ENCODE assay signal across 13 cellular contexts in genomic region chr17:78159575-78160158, GRCh38. TPM values are rescaled to one million over a fixed set of nuclear protein-coding genes. Genes with fewer than 3 reads are reported as not detected.
A peak's percentile ranks its signal among the peaks of the same experiment; 100 is the strongest.
DNase-seq lines count a peak whose midpoint lies in the region; ATAC-seq and TF ChIP-seq lines count a peak whose summit lies in the region.
"Had no signal": no experiment of that assay in that cellular context is flagged by ENCODE, and none has a peak within 500 bp of the region (broad histone marks: within the 10 kb centered on the region; RNA-seq: fewer than 3 reads in every experiment).

No MANE protein-coding gene starts in this region.

- TF ChIP-seq CTCF in astrocyte of the spinal cord (IDR thresholded peaks at IDR 0.05; ENCODE audit: low read depth, low read length) (no peak), progenitor cell of endocrine pancreas (IDR thresholded peaks at IDR 0.05; ENCODE audit: unreplicated experiment) (no peak)

- H3K27ac Mint-ChIP-seq in stimulated activated naive B cell treated with anti-CD40 and anti-IgM and Interleukin-4, amounts not matched to agents 10 μg/mL and 1 μg/mL and 100 μg/mL, for 72 hours: peak overlapping the region; percentile 98
- H3K27ac Mint-ChIP-seq in progenitor cell of endocrine pancreas: no peak overlapping the region
- H3K27ac Mint-ChIP-seq: neural progenitor cell had no signal

- DNase-seq in activated T-cell treated with anti-CD3 and anti-CD28 coated beads, Interleukin-2, amount 50 U/mL, for 4 hours: no peak
- no peak for DNase-seq in activated T-cell treated with anti-CD3 and anti-CD28 coated beads for 4 hours
- peak; percentile 92 for DNase-seq in HS-5 (ENCODE audit: low read depth)
- DNase-seq in astrocyte of the spinal cord (ENCODE audit: low read depth, low spot score): peak; percentile 48
- DNase-seq in stimulated activated naive B cell treated with anti-CD40 and anti-IgM and Interleukin-4, amounts not matched to agents 10 μg/mL and 1 μg/mL and 100 μg/mL, for 72 hours: peak; percentile 67
- DNase-seq in HEK293T (ENCODE audit: extremely low spot score): no peak
- DNase-seq in progenitor cell of endocrine pancreas (ENCODE audit: low spot score, unreplicated experiment): no peak
- DNase-seq: aorta, heart right ventricle, NCI-H2029 treated with DMSO at 0.1 percent for 48 hours had no signal

- ATAC-seq in activated T-cell treated with anti-CD3 and anti-CD28 coated beads, Interleukin-2, amount 50 U/mL, for 4 hours: peak; percentile 73 to 77
- ATAC-seq in stimulated activated naive B cell treated with anti-CD40 and anti-IgM and Interleukin-4, amounts not matched to agents 10 μg/mL and 1 μg/mL and 100 μg/mL, for 72 hours (replicated peaks): peak; percentile 71 to 73
- ATAC-seq in GM21423 (IDR thresholded peaks at IDR 0.05; ENCODE audit: unreplicated experiment): no peak
- ATAC-seq: heart right ventricle had no signal

- no peaks in the 10 kb centered on the region for H3K36me3 Mint-ChIP-seq in activated T-cell treated with anti-CD3 and anti-CD28 coated beads, Interleukin-2, amount 50 U/mL, for 4 hours (ENCODE audit: insufficient read depth)
- peaks cover 14 to 23% of the 10 kb centered on the region in 2 donors for H3K36me3 Mint-ChIP-seq in stimulated activated naive B cell treated with anti-CD40 and anti-IgM and Interleukin-4, amounts not matched to agents 10 μg/mL and 1 μg/mL and 100 μg/mL, for 72 hours
- H3K36me3 Mint-ChIP-seq in progenitor cell of endocrine pancreas (ENCODE audit: insufficient read depth): no peaks in the 10 kb centered on the region
- H3K36me3 Mint-ChIP-seq: neural progenitor cell had no signal

- H3K4me1 Mint-ChIP-seq in activated T-cell treated with anti-CD3 and anti-CD28 coated beads, Interleukin-2, amount 50 U/mL, for 4 hours (ENCODE audit: low read depth): peaks cover 7% of the 10 kb centered on the region
- peaks cover 45 to 84% of the 10 kb centered on the region in 2 donors for H3K4me1 Mint-ChIP-seq in stimulated activated naive B cell treated with anti-CD40 and anti-IgM and Interleukin-4, amounts not matched to agents 10 μg/mL and 1 μg/mL and 100 μg/mL, for 72 hours
- no peaks in the 10 kb centered on the region for H3K4me1 Mint-ChIP-seq in progenitor cell of endocrine pancreas (ENCODE audit: low read depth)
- H3K4me1 Mint-ChIP-seq: neural progenitor cell had no signal

- in situ Hi-C loops in astrocyte of the spinal cord (cut with HindIII; ENCODE audit: low sequenced_read_pairs): no loop called here

- POLR2A ChIA-PET in HEK293T (lab: Yijun Ruan, JAX): interaction anchor here (1.2 kb wide), 1 partner anchor 27 kb away, joined by 4 read pairs; the partner anchor contains the start of genes AFMID and TK1

- H3K4me3 Mint-ChIP-seq in activated T-cell treated with anti-CD3 and anti-CD28 coated beads, Interleukin-2, amount 50 U/mL, for 4 hours: no peak overlapping the region
- peak overlapping the region; percentile 66 to 76 for H3K4me3 Mint-ChIP-seq in stimulated activated naive B cell treated with anti-CD40 and anti-IgM and Interleukin-4, amounts not matched to agents 10 μg/mL and 1 μg/mL and 100 μg/mL, for 72 hours
- no peak overlapping the region for H3K4me3 Mint-ChIP-seq in progenitor cell of endocrine pancreas (ENCODE audit: low read depth)
- H3K4me3 Mint-ChIP-seq: neural progenitor cell had no signal

- peaks cover 2% of the 10 kb centered on the region for H3K27me3 Mint-ChIP-seq in activated T-cell treated with anti-CD3 and anti-CD28 coated beads, Interleukin-2, amount 50 U/mL, for 4 hours (ENCODE audit: low read depth)
- no peaks in the 10 kb centered on the region for H3K27me3 Mint-ChIP-seq in stimulated activated naive B cell treated with anti-CD40 and anti-IgM and Interleukin-4, amounts not matched to agents 10 μg/mL and 1 μg/mL and 100 μg/mL, for 72 hours
- no peaks in the 10 kb centered on the region for H3K27me3 Mint-ChIP-seq in progenitor cell of endocrine pancreas

- H3K4me3 ChIP-seq in astrocyte of the spinal cord (ENCODE audit: low read depth, low read length): no peak overlapping the region
- H3K4me3 ChIP-seq: heart right ventricle, neural progenitor cell had no signal

- CTCF ChIA-PET in HEK293T (lab: Yijun Ruan, JAX): no interaction called here

- no peaks in the 10 kb centered on the region for H3K9me3 Mint-ChIP-seq in activated T-cell treated with anti-CD3 and anti-CD28 coated beads, Interleukin-2, amount 50 U/mL, for 4 hours
- H3K9me3 Mint-ChIP-seq in stimulated activated naive B cell treated with anti-CD40 and anti-IgM and Interleukin-4, amounts not matched to agents 10 μg/mL and 1 μg/mL and 100 μg/mL, for 72 hours: no peaks in the 10 kb centered on the region
- H3K9me3 Mint-ChIP-seq in progenitor cell of endocrine pancreas (ENCODE audit: low read depth): no peaks in the 10 kb centered on the region
- H3K9me3 Mint-ChIP-seq: neural progenitor cell had no signal

TF ChIP-seq in HEK293T, 16 proteins besides CTCF, POLR2A, EP300 and RAD21:
- TF ChIP-seq CTBP1 (IDR thresholded peaks at IDR 0.05; ENCODE audit: borderline replicate concordance) (no peak), ARNT (IDR thresholded peaks at IDR 0.05) (no peak), SUZ12 (IDR thresholded peaks at IDR 0.05) (no peak), HDGF (IDR thresholded peaks at IDR 0.05; ENCODE audit: borderline replicate concordance) (no peak)

RNA-seq across cellular contexts. Expression of gene SYNGR2, which starts 8.7 kb away (rescaled TPM):
- 100 to 1,000 TPM; 192 to 224 (median 196) TPM for total RNA-seq in activated T-cell treated with anti-CD3 and anti-CD28 coated beads, Interleukin-2, amount 50 U/mL, for 4 hours
- 50.5 and 51.5 TPM in 2 replicates for total RNA-seq in progenitor cell of endocrine pancreas

RNA-seq across cellular contexts. Expression of gene C17orf99, which starts 13.5 kb away (rescaled TPM):
- not detected for total RNA-seq in activated T-cell treated with anti-CD3 and anti-CD28 coated beads, Interleukin-2, amount 50 U/mL, for 4 hours
- total RNA-seq in progenitor cell of endocrine pancreas: not detected in 2 replicates
- total RNA-seq: aorta; T-helper 2 cell treated with Interferon-gamma antibody and Interleukin-4, amounts not matched to agents 100 ng/mL and 5 ng/mL, for 36 hours had no signal

RNA-seq across cellular contexts. Expression of gene TK1, which starts 27.2 kb away (rescaled TPM):
- 10 to 100 TPM; 23.0 to 30.3 (median 26.8) TPM for total RNA-seq in activated T-cell treated with anti-CD3 and anti-CD28 coated beads, Interleukin-2, amount 50 U/mL, for 4 hours
- 27.9 and 29.1 TPM in 2 replicates for total RNA-seq in progenitor cell of endocrine pancreas

RNA-seq across cellular contexts. Expression of gene AFMID, which starts 27.5 kb away (rescaled TPM):
- 10 to 100 TPM; 15.8 to 16.9 (median 16.1) TPM for total RNA-seq in activated T-cell treated with anti-CD3 and anti-CD28 coated beads, Interleukin-2, amount 50 U/mL, for 4 hours
- total RNA-seq in progenitor cell of endocrine pancreas: 26.5 and 27.9 TPM in 2 replicates

RNA-seq across cellular contexts. Expression of gene TMC8, which starts 29.1 kb away (rescaled TPM):
- 10 to 100 TPM; 46.9 to 69.4 (median 61.7) TPM for total RNA-seq in activated T-cell treated with anti-CD3 and anti-CD28 coated beads, Interleukin-2, amount 50 U/mL, for 4 hours
- 0.12 and 0.58 TPM in 2 replicates for total RNA-seq in progenitor cell of endocrine pancreas

Comparison
In these comparisons a context has a peak if more than half of its experiments do, and no peak if none do; other contexts are left out.
1. DNase-seq: peak in HS-5 (single experiment), astrocyte of the spinal cord (single experiment) and stimulated activated naive B cell treated with anti-CD40 and anti-IgM and Interleukin-4, amounts not matched to agents 10 μg/mL and 1 μg/mL and 100 μg/mL, for 72 hours (single experiment); none in activated T-cell treated with anti-CD3 and anti-CD28 coated beads, Interleukin-2, amount 50 U/mL, for 4 hours (single experiment), activated T-cell treated with anti-CD3 and anti-CD28 coated beads for 4 hours (single experiment), HEK293T (single experiment) and progenitor cell of endocrine pancreas (single experiment).
2. H3K4me3 Mint-ChIP-seq: peak in stimulated activated naive B cell treated with anti-CD40 and anti-IgM and Interleukin-4, amounts not matched to agents 10 μg/mL and 1 μg/mL and 100 μg/mL, for 72 hours (2 of 2); none in activated T-cell treated with anti-CD3 and anti-CD28 coated beads, Interleukin-2, amount 50 U/mL, for 4 hours (single experiment) and progenitor cell of endocrine pancreas (single experiment).